In genomic region chr3:58167431-58168351, GRCh38 we compare ENCODE assay signal across 8 cellular contexts. TPM values are rescaled to one million over a fixed set of nuclear protein-coding genes. Genes with fewer than 3 reads are reported as not detected.
DNase-seq lines count a peak whose midpoint lies in the region; ATAC-seq and TF ChIP-seq lines count a peak whose summit lies in the region.

No MANE protein-coding gene starts in this region.

- no peaks in the 10 kb centered on the region for H3K9me3 ChIP-seq in CD8-positive, alpha-beta memory T cell (ENCODE audit: low read length)
- no peaks in the 10 kb centered on the region for H3K9me3 ChIP-seq in neuronal stem cell (replicated peaks in 1 of 2; ENCODE audit: control insufficient read depth in 2 of 2, insufficient read depth in 1 of 2, low read depth in 1 of 2, low read length in 2 of 2)
- H3K9me3 ChIP-seq in tibial nerve = no peaks in the 10 kb centered on the region

- peak overlapping the region; percentile 27 for H3K14ac ChIP-seq in neuronal stem cell (ENCODE audit: low read length)

- H3K4me2 ChIP-seq in neuronal stem cell (ENCODE audit: insufficient read depth, low read length, poor library complexity, severe bottlenecking) = no peak overlapping the region

- H3K27ac ChIP-seq in CD8-positive, alpha-beta memory T cell (ENCODE audit: low read depth, low read length) = no peak overlapping the region
- H3K27ac ChIP-seq in neuronal stem cell (replicated peaks; ENCODE audit: low read length) = no peak overlapping the region
- peak overlapping the region; percentile 44 to 87 (median 78) for H3K27ac ChIP-seq in tibial nerve

- peak; percentile 80 for ATAC-seq in GM21529 (IDR thresholded peaks at IDR 0.05; ENCODE audit: unreplicated experiment)

- H4K8ac ChIP-seq in neuronal stem cell (ENCODE audit: low read depth, low read length) = no peak overlapping the region

- no peaks in the 10 kb centered on the region for H3K27me3 ChIP-seq in CD8-positive, alpha-beta memory T cell (ENCODE audit: insufficient read depth, low read length, poor library complexity, severe bottlenecking)
- no peaks in the 10 kb centered on the region for H3K27me3 ChIP-seq in neuronal stem cell (ENCODE audit: control insufficient read depth in 3 of 3, insufficient read depth in 3 of 3, low read depth in 1 of 3, low read length in 3 of 3)
- no peaks in the 10 kb centered on the region for H3K27me3 ChIP-seq in tibial nerve

- H2BK5ac ChIP-seq in neuronal stem cell (ENCODE audit: low read length) = peak overlapping the region; percentile 76

- H2AFZ ChIP-seq in neuronal stem cell (ENCODE audit: low read length) = no peak overlapping the region

- no peak overlapping the region for H2BK120ac ChIP-seq in neuronal stem cell (ENCODE audit: low read depth, low read length)

- no peaks in the 10 kb centered on the region for H3K79me1 ChIP-seq in neuronal stem cell (ENCODE audit: low read depth, low read length)

- peaks cover 4 to 45% (median 10%) of the 10 kb centered on the region in 3 donors for H3K36me3 Mint-ChIP-seq in CD8-positive, alpha-beta memory T cell
- peaks cover 27% of the 10 kb centered on the region for H3K36me3 Mint-ChIP-seq in activated T-cell treated with anti-CD3 and anti-CD28 coated beads, Interleukin-2, amount 50 U/mL, for 24 hours (ENCODE audit: low read depth)

- H3K18ac ChIP-seq in neuronal stem cell (ENCODE audit: low read length) = peak overlapping the region; percentile 57

- DNase-seq in CD8-positive, alpha-beta memory T cell = peak in 4 of 5 donors; percentile 13 to 48 (median 29)
- DNase-seq in NCI-H82 (lab: John Stamatoyannopoulos, UW) = peak; percentile 62
- peak; percentile 78 for DNase-seq in activated T-cell treated with anti-CD3 and anti-CD28 coated beads, Interleukin-2, amount 50 U/mL, for 24 hours
- peak; percentile 65 for DNase-seq in fibroblast of mammary gland (ENCODE audit: low read depth)
- no peak for DNase-seq in neuronal stem cell (ENCODE audit: low spot score)
- DNase-seq in tibial nerve (ENCODE audit: low spot score in 2 of 2) = peak; percentile 50 to 52
- DNase-seq in NCI-H345 treated with DMSO at 0.1 percent for 48 hours (lab: John Stamatoyannopoulos, UW; ENCODE audit: unreplicated experiment) = no peak

- H3K4me3 ChIP-seq in CD8-positive, alpha-beta memory T cell (ENCODE audit: low read length) = no peak overlapping the region
- no peak overlapping the region for H3K4me3 ChIP-seq in fibroblast of mammary gland (ENCODE audit: control insufficient read depth, low read depth, low read length)
- H3K4me3 ChIP-seq in neuronal stem cell (ENCODE audit: low read length in 2 of 2) = no peak overlapping the region
- H3K4me3 ChIP-seq in tibial nerve = no peak overlapping the region

- H3K9me3 Mint-ChIP-seq in CD8-positive, alpha-beta memory T cell = no peaks in the 10 kb centered on the region
- no peaks in the 10 kb centered on the region for H3K9me3 Mint-ChIP-seq in activated T-cell treated with anti-CD3 and anti-CD28 coated beads, Interleukin-2, amount 50 U/mL, for 24 hours

- TF ChIP-seq CTCF in fibroblast of mammary gland (conservative IDR thresholded peaks at IDR 0.05; ENCODE audit: control insufficient read depth, insufficient read depth, low read depth, low read length) (peak; percentile 94), tibial nerve (IDR thresholded peaks at IDR 0.05) (peak; percentile 81 to 90 (median 85))

- no peaks in the 10 kb centered on the region for H3K4me1 ChIP-seq in CD8-positive, alpha-beta memory T cell (ENCODE audit: insufficient read depth, low read length)
- H3K4me1 ChIP-seq in neuronal stem cell (ENCODE audit: control insufficient read depth in 2 of 2, insufficient read depth in 1 of 2, low read depth in 1 of 2, low read length in 2 of 2) = peaks cover 0 to 22% of the 10 kb centered on the region in 2 donors
- H3K4me1 ChIP-seq in tibial nerve = peaks cover 0 to 60% (median 27%) of the 10 kb centered on the region in 4 donors

- peak overlapping the region; percentile 35 for H2BK15ac ChIP-seq in neuronal stem cell (ENCODE audit: low read length)

- CTCF ChIA-PET in CD8-positive, alpha-beta memory T cell (lab: Charles Lee) = interaction anchor here (1.0 to 3.8 kb wide), 6 partner anchors 9 to 169 kb away, joined by 3 to 31 read pairs (median 4); no protein-coding TSS in a partner anchor

- H3K36me3 ChIP-seq in CD8-positive, alpha-beta memory T cell (ENCODE audit: insufficient read depth, low read length) = no peaks in the 10 kb centered on the region
- peaks cover 6 to 14% of the 10 kb centered on the region in 2 donors for H3K36me3 ChIP-seq in neuronal stem cell (replicated peaks in 1 of 2; ENCODE audit: control insufficient read depth in 2 of 2, insufficient read depth in 2 of 2, low read length in 2 of 2)
- H3K36me3 ChIP-seq in tibial nerve = peaks cover 0 to 30% (median 4%) of the 10 kb centered on the region in 3 donors

- no peaks in the 10 kb centered on the region for H3K4me1 Mint-ChIP-seq in CD8-positive, alpha-beta memory T cell
- no peaks in the 10 kb centered on the region for H3K4me1 Mint-ChIP-seq in activated T-cell treated with anti-CD3 and anti-CD28 coated beads, Interleukin-2, amount 50 U/mL, for 24 hours (ENCODE audit: low read depth)

- WGBS in neuronal stem cell (ENCODE audit: extremely low coverage in 2 of 2, insufficient read length in 2 of 2, insufficient replicate concordance in 1 of 2), 2 donors = no CpG with 5 or more reads among the region's 16 CpGs
- WGBS in tibial nerve, 2 donors = 43 to 62% methylated on average over 12 to 14 of the region's 16 CpGs

- peak overlapping the region; percentile 57 for H4K91ac ChIP-seq in neuronal stem cell (ENCODE audit: low read depth, low read length, poor library complexity)

- no peak overlapping the region for H2BK12ac ChIP-seq in neuronal stem cell (ENCODE audit: low read length)

- POLR2A ChIA-PET in CD8-positive, alpha-beta memory T cell (lab: Charles Lee) = no interaction called here

- H3K27ac Mint-ChIP-seq in CD8-positive, alpha-beta memory T cell = peak overlapping the region in 2 of 8 donors; percentile 24 to 39
- H3K27ac Mint-ChIP-seq in activated T-cell treated with anti-CD3 and anti-CD28 coated beads, Interleukin-2, amount 50 U/mL, for 24 hours = no peak overlapping the region

- H3K9ac ChIP-seq in neuronal stem cell (ENCODE audit: low read depth, low read length, poor library complexity) = peak overlapping the region; percentile 53

- peak overlapping the region in 1 of 7 donors; percentile 36 for H3K4me3 Mint-ChIP-seq in CD8-positive, alpha-beta memory T cell
- no peak overlapping the region for H3K4me3 Mint-ChIP-seq in activated T-cell treated with anti-CD3 and anti-CD28 coated beads, Interleukin-2, amount 50 U/mL, for 24 hours

- H3K27me3 Mint-ChIP-seq in CD8-positive, alpha-beta memory T cell = no peaks in the 10 kb centered on the region
- no peaks in the 10 kb centered on the region for H3K27me3 Mint-ChIP-seq in activated T-cell treated with anti-CD3 and anti-CD28 coated beads, Interleukin-2, amount 50 U/mL, for 24 hours

- TF ChIP-seq POLR2A in tibial nerve (IDR thresholded peaks at IDR 0.05) = peak in 1 of 2 donors; percentile 27

- no peak overlapping the region for H3K4ac ChIP-seq in neuronal stem cell (ENCODE audit: low read length)

- peak overlapping the region; percentile 77 for H2AK5ac ChIP-seq in neuronal stem cell (ENCODE audit: low read depth, low read length)

- H3K23ac ChIP-seq in neuronal stem cell (ENCODE audit: low read depth, low read length, poor library complexity) = peak overlapping the region; percentile 40

- peak in 1 of 2 donors; percentile 84 for TF ChIP-seq EP300 in tibial nerve (IDR thresholded peaks at IDR 0.05)

RNA-seq across cellular contexts. Expression of gene DNASE1L3, which starts 43.1 kb away (rescaled TPM):
- not detected for total RNA-seq in CD8-positive, alpha-beta memory T cell
- polyA plus RNA-seq in CD8-positive, alpha-beta memory T cell = not detected
- polyA plus RNA-seq in neuronal stem cell (2013, experiment 1 of 2) = not detected
- polyA plus RNA-seq in neuronal stem cell (2013, experiment 2 of 2) = not detected
- 10 to 100 TPM in 1 of 4 donors, 1 to 10 TPM in 2, under 1 TPM in 1; 0.39 to 12.9 (median 1.5) TPM for total RNA-seq in tibial nerve

Comparison
In these comparisons a context has a peak if more than half of its experiments do, and no peak if none do; other contexts are left out.
1. DNase-seq: peak in CD8-positive, alpha-beta memory T cell (4 of 5), NCI-H82 (single experiment), activated T-cell treated with anti-CD3 and anti-CD28 coated beads, Interleukin-2, amount 50 U/mL, for 24 hours (single experiment), fibroblast of mammary gland (single experiment) and tibial nerve (2 of 2); none in neuronal stem cell (single experiment) and NCI-H345 treated with DMSO at 0.1 percent for 48 hours (single experiment).
2. H3K27ac ChIP-seq: peak in tibial nerve (4 of 4); none in CD8-positive, alpha-beta memory T cell (single experiment) and neuronal stem cell (single experiment).